ENCODE assay signal across 11 cellular contexts in genomic region chr2:174635747-174636399, GRCh38. TPM values are rescaled to one million over a fixed set of nuclear protein-coding genes. Genes with fewer than 3 reads are reported as not detected.
DNase-seq lines count a peak whose midpoint lies in the region; ATAC-seq, FAIRE-seq and TF ChIP-seq lines count a peak whose summit lies in the region.
"Had no signal": no experiment of that assay in that cellular context is flagged by ENCODE, and none has a peak within 500 bp of the region (broad histone marks: within the 10 kb centered on the region; RNA-seq: fewer than 3 reads in every experiment).

No MANE protein-coding gene starts in this region.

- H3K4me3 ChIP-seq in Peyer's patch (no peak overlapping the region), skin epidermis (no peak overlapping the region)
- no peak overlapping the region for H3K4me3 ChIP-seq in effector memory CD4-positive, alpha-beta T cell (ENCODE audit: insufficient read depth, low read depth, low read length, poor library complexity, severe bottlenecking)
- H3K4me3 ChIP-seq: neural progenitor cell, uterus had no signal

- TF ChIP-seq POLR2A in Peyer's patch (IDR thresholded peaks at IDR 0.05) = no peak

- H3K36me3 ChIP-seq in Peyer's patch = no peaks in the 10 kb centered on the region
- no peaks in the 10 kb centered on the region for H3K36me3 ChIP-seq in effector memory CD4-positive, alpha-beta T cell (ENCODE audit: control insufficient read depth, insufficient read depth, low read length)
- H3K36me3 ChIP-seq: neural progenitor cell, uterus had no signal

- peak overlapping the region; percentile 7 to 79 (median 76) for H3K27ac ChIP-seq in Peyer's patch
- peak overlapping the region; percentile 74 for H3K27ac ChIP-seq in effector memory CD4-positive, alpha-beta T cell (ENCODE audit: insufficient read depth, low read length, poor library complexity, severe bottlenecking)
- peak overlapping the region in 17 of 21 experiments; percentile 5 to 96 (median 78) for H3K27ac ChIP-seq in skin epidermis
- H3K27ac ChIP-seq: neural progenitor cell had no signal

- peaks cover 0 to 18% (median 7%) of the 10 kb centered on the region in 4 donors for H3K4me1 ChIP-seq in Peyer's patch
- peaks cover 18% of the 10 kb centered on the region for H3K4me1 ChIP-seq in effector memory CD4-positive, alpha-beta T cell (ENCODE audit: control insufficient read depth, insufficient read depth, low read length, poor library complexity, severe bottlenecking)

- DNase-seq in GM18507 (ENCODE audit: extremely low spot score, insufficient read length, low read depth) = no peak
- no peak for DNase-seq in Peyer's patch
- DNase-seq in effector memory CD4-positive, alpha-beta T cell = no peak
- no peak for DNase-seq in Right ventricle myocardium superior
- DNase-seq: activated CD8-positive, alpha-beta memory T cell treated with anti-CD3 and anti-CD28 coated beads, Interleukin-2, amount 50 U/mL, for 48 hours; NCI-H774; uterus had no signal

- H3K9me3 ChIP-seq in Peyer's patch = no peaks in the 10 kb centered on the region
- no peaks in the 10 kb centered on the region for H3K9me3 ChIP-seq in effector memory CD4-positive, alpha-beta T cell (ENCODE audit: control insufficient read depth, low read length)
- H3K9me3 ChIP-seq: uterus had no signal

- no peak for TF ChIP-seq CTCF in Peyer's patch (IDR thresholded peaks at IDR 0.05)

- intact Hi-C loops in Right ventricle myocardium superior (cut with DNase I) = no loop called here

- ATAC-seq in HG03354 (IDR thresholded peaks at IDR 0.05; ENCODE audit: poor library complexity, severe bottlenecking, unreplicated experiment) = no peak
- ATAC-seq in GM21423 (IDR thresholded peaks at IDR 0.05; ENCODE audit: unreplicated experiment) = no peak
- no peak for ATAC-seq in Right ventricle myocardium superior (ENCODE audit: poor library complexity)

- no peaks in the 10 kb centered on the region for H3K27me3 ChIP-seq in Peyer's patch
- H3K27me3 ChIP-seq in effector memory CD4-positive, alpha-beta T cell (replicated peaks; ENCODE audit: control insufficient read depth, insufficient read depth, low read length, poor library complexity, severe bottlenecking) = no peaks in the 10 kb centered on the region
- H3K27me3 ChIP-seq: neural progenitor cell, uterus had no signal

- peak; percentile 35 for FAIRE-seq in GM18507 (lab: Jason Lieb, UNC)

RNA-seq across cellular contexts. Expression of gene WIPF1, which starts 38.3 kb away (rescaled TPM):
- 10 to 100 TPM in 3 of 4 donors, 1 to 10 TPM in 1; 7.4 to 81.7 (median 17.3) TPM for total RNA-seq in Peyer's patch
- total RNA-seq in Right ventricle myocardium superior = 16.3 TPM
